ENCODE assay signal across 21 cellular contexts in genomic region chr5:133324058-133324457, GRCh38.
DNase-seq lines count a peak whose midpoint lies in the region; ATAC-seq and TF ChIP-seq lines count a peak whose summit lies in the region.
"Had no signal": no experiment of that assay in that cellular context is flagged by ENCODE, and none has a peak within 500 bp of the region (broad histone marks: within the 10 kb centered on the region; RNA-seq: fewer than 3 reads in every experiment).

No MANE protein-coding gene starts in this region.

- CTCF ChIA-PET in CD8-positive, alpha-beta T cell (lab: Charles Lee), result no interaction called here

- H3K36me3 Mint-ChIP-seq in neural crest cell (ENCODE audit: low read depth), result no peaks in the 10 kb centered on the region
- no peaks in the 10 kb centered on the region for H3K36me3 Mint-ChIP-seq in CD8-positive, alpha-beta T cell
- H3K36me3 Mint-ChIP-seq: T-cell had no signal

- peak overlapping the region; percentile 78 for H3K27ac Mint-ChIP-seq in neural crest cell (ENCODE audit: unreplicated experiment)
- H3K27ac Mint-ChIP-seq in CD8-positive, alpha-beta T cell, result no peak overlapping the region
- H3K27ac Mint-ChIP-seq: H9, HFFc6, T-cell had no signal

- no peaks in the 10 kb centered on the region for H3K9me3 Mint-ChIP-seq in neural crest cell
- H3K9me3 Mint-ChIP-seq in CD8-positive, alpha-beta T cell, result no peaks in the 10 kb centered on the region
- H3K9me3 Mint-ChIP-seq: H9, HFFc6, T-cell had no signal

- no peaks in the 10 kb centered on the region for H3K27me3 Mint-ChIP-seq in neural crest cell (ENCODE audit: low read depth)
- no peaks in the 10 kb centered on the region for H3K27me3 Mint-ChIP-seq in CD8-positive, alpha-beta T cell (ENCODE audit: low read depth)
- H3K27me3 Mint-ChIP-seq: T-cell had no signal

- no peak overlapping the region for H3K27ac ChIP-seq in heart left ventricle
- no peak overlapping the region for H3K27ac ChIP-seq in CD8-positive, alpha-beta T cell (ENCODE audit: low read depth, low read length)
- no peak overlapping the region for H3K27ac ChIP-seq in ovary
- H3K27ac ChIP-seq: Peyer's patch had no signal

- no peak overlapping the region for H3K4me3 ChIP-seq in heart left ventricle
- no peak overlapping the region for H3K4me3 ChIP-seq in CD8-positive, alpha-beta T cell (ENCODE audit: low read depth, low read length)
- H3K4me3 ChIP-seq in ovary, result no peak overlapping the region
- H3K4me3 ChIP-seq: Peyer's patch had no signal

- TF ChIP-seq POLR2A in heart left ventricle (IDR thresholded peaks at IDR 0.05) (no peak), ovary (IDR thresholded peaks at IDR 0.05) (no peak)

- TF ChIP-seq CTCF in neural crest cell (conservative IDR thresholded peaks at IDR 0.05) (no peak), heart left ventricle (IDR thresholded peaks at IDR 0.05) (no peak), ovary (IDR thresholded peaks at IDR 0.05) (no peak)
- TF ChIP-seq CTCF in CD8-positive, alpha-beta T cell (IDR thresholded peaks at IDR 0.05), result no peak

- POLR2A ChIA-PET in CD8-positive, alpha-beta T cell (lab: Charles Lee), result no interaction called here

- DNase-seq in NCI-H146 (lab: John Stamatoyannopoulos, UW), result peak; percentile 4
- DNase-seq in NCI-H146 treated with DMSO at 0.1 percent for 48 hours (lab: John Stamatoyannopoulos, UW; ENCODE audit: unreplicated experiment), result no peak
- DNase-seq in NCI-H187 (lab: John Stamatoyannopoulos, UW), result peak; percentile 16 to 48
- peak; percentile 33 for DNase-seq in NCI-H345 (lab: John Stamatoyannopoulos, UW)
- DNase-seq in neural crest cell (ENCODE audit: low read depth, low spot score), result no peak
- no peak for DNase-seq in heart left ventricle
- no peak for DNase-seq in CD8-positive, alpha-beta T cell
- no peak for DNase-seq in ovary
- DNase-seq: AML-193, C1 segment of cervical spinal cord, DMS79 treated with DMSO at 0.1 percent for 48 hours, H9, HFFc6, Kasumi-1, NCI-H1436, NCI-H2107, NCI-H446, NCI-H774, T-cell had no signal

- ATAC-seq in heart left ventricle, result no peak
- no peak for ATAC-seq in CD8-positive, alpha-beta T cell
- ATAC-seq: SK-N-SH treated with all-trans-retinoic acid at 6 μM for 48 hours, T-cell had no signal

- peaks cover 0 to 5% (median 0%) of the 10 kb centered on the region in 12 donors for H3K4me1 ChIP-seq in heart left ventricle
- no peaks in the 10 kb centered on the region for H3K4me1 ChIP-seq in CD8-positive, alpha-beta T cell (ENCODE audit: insufficient read depth, low read length)
- H3K4me1 ChIP-seq in ovary (ENCODE audit: insufficient read depth), result no peaks in the 10 kb centered on the region
- H3K4me1 ChIP-seq: Peyer's patch had no signal

- H3K4me3 Mint-ChIP-seq in neural crest cell, result no peak overlapping the region
- no peak overlapping the region for H3K4me3 Mint-ChIP-seq in CD8-positive, alpha-beta T cell
- H3K4me3 Mint-ChIP-seq: H9, HFFc6, T-cell had no signal

- intact Hi-C loops in heart left ventricle (cut with DNase I), result no loop called here
- intact Hi-C loops in CD8-positive, alpha-beta T cell (cut with DNase I, micrococcal nuclease), result no loop called here
- intact Hi-C loops in ovary (cut with DNase I), result no loop called here

- TF ChIP-seq EP300 in ovary (IDR thresholded peaks at IDR 0.05), result no peak

- peaks cover 0 to 4% (median 0%) of the 10 kb centered on the region in 9 donors for H3K27me3 ChIP-seq in heart left ventricle
- H3K27me3 ChIP-seq in CD8-positive, alpha-beta T cell (ENCODE audit: insufficient read depth, low read length), result no peaks in the 10 kb centered on the region
- no peaks in the 10 kb centered on the region for H3K27me3 ChIP-seq in ovary
- H3K27me3 ChIP-seq: Peyer's patch had no signal

- H3K36me3 ChIP-seq in heart left ventricle, result no peaks in the 10 kb centered on the region
- H3K36me3 ChIP-seq in CD8-positive, alpha-beta T cell (ENCODE audit: insufficient read depth, low read length), result no peaks in the 10 kb centered on the region
- no peaks in the 10 kb centered on the region for H3K36me3 ChIP-seq in ovary
- H3K36me3 ChIP-seq: Peyer's patch had no signal

- H3K9me3 ChIP-seq in heart left ventricle (no peaks in the 10 kb centered on the region), ovary (no peaks in the 10 kb centered on the region)
- no peaks in the 10 kb centered on the region for H3K9me3 ChIP-seq in CD8-positive, alpha-beta T cell (ENCODE audit: low read length)
- H3K9me3 ChIP-seq: Peyer's patch had no signal

- peaks cover 10% of the 10 kb centered on the region for H3K4me1 Mint-ChIP-seq in neural crest cell
- peaks cover 2% of the 10 kb centered on the region for H3K4me1 Mint-ChIP-seq in CD8-positive, alpha-beta T cell (ENCODE audit: low read depth)

- WGBS in heart left ventricle, 4 donors, result 61 to 64% (median 63%) methylated on average over 6 of the region's 6 CpGs
- 61 to 67% (median 65%) methylated on average over 6 of the region's 6 CpGs for WGBS in ovary, 3 donors

Comparison
In these comparisons a context has a peak if more than half of its experiments do, and no peak if none do; other contexts are left out.
1. DNase-seq: peak in NCI-H146 (single experiment), NCI-H187 (2 of 2) and NCI-H345 (single experiment); none in NCI-H146 treated with DMSO at 0.1 percent for 48 hours (single experiment), neural crest cell (single experiment), heart left ventricle (0 of 5), CD8-positive, alpha-beta T cell (0 of 7) and ovary (0 of 5).